Comparison of ENCODE assay signal across 29 cellular contexts in genomic region chr22:29254283-29254653, GRCh38. TPM values are rescaled to one million over a fixed set of nuclear protein-coding genes. Genes with fewer than 3 reads are reported as not detected.
"Had no signal": no experiment of that assay in that cellular context is flagged by ENCODE, and none has a peak within 500 bp of the region (broad histone marks: within the 10 kb centered on the region; RNA-seq: fewer than 3 reads in every experiment).

No MANE protein-coding gene starts in this region.

- DNase-seq: activated CD4-positive, alpha-beta memory T cell treated with anti-CD3 and anti-CD28 coated beads, Interleukin-2, amount 10 ng/mL, durations not matched to agents 7 days and 5 days; activated CD4-positive, alpha-beta T cell treated with anti-CD3 and anti-CD28 coated beads, Interleukin-2, amount 10 ng/mL, durations not matched to agents 24 days and 14 days; activated effector memory CD4-positive, alpha-beta T cell treated with Interleukin-2 at 50 U/mL for 16 hours; activated naive CD4-positive, alpha-beta T cell treated with anti-CD3 and anti-CD28 coated beads, Interleukin-2, amount 50 U/mL, for 16 hours; activated T-cell treated with anti-CD3 and anti-CD28 coated beads, Interleukin-2, amount 50 U/mL, for 48 hours; adrenal gland; brain microvascular endothelial cell; central memory CD4-positive, alpha-beta T cell; effector memory CD4-positive, alpha-beta T cell; foreskin melanocyte; glutamatergic neuron; kidney glomerular epithelial cell; left ventricle myocardium superior; pancreas; psoas muscle; stimulated activated CD4-positive, alpha-beta T cell treated with anti-CD3 and anti-CD28 coated beads, Interleukin-4, amount 100 ng/mL, for 24 hours; stimulated activated naive CD4-positive, alpha-beta T cell treated with Interleukin-2 at 50 U/mL for 16 hours had no signal

- H3K36me3 ChIP-seq: adrenal gland, ascending aorta, brain microvascular endothelial cell, pancreas, thoracic aorta, vagina had no signal

- H3K79me2 ChIP-seq: hepatocyte had no signal

- H2AFZ ChIP-seq: hepatocyte had no signal

- H3K4me1 ChIP-seq: adrenal gland, ascending aorta, pancreas, psoas muscle, right atrium auricular region, vagina had no signal

- H3K9me3 Mint-ChIP-seq: activated CD4-positive, alpha-beta memory T cell treated with anti-CD3 and anti-CD28 coated beads, Interleukin-2, amount 10 ng/mL, durations not matched to agents 7 days and 5 days; activated CD4-positive, alpha-beta T cell treated with anti-CD3 and anti-CD28 coated beads, Interleukin-2, amount 10 ng/mL, durations not matched to agents 24 days and 14 days; memory B cell; natural killer cell treated with Interleukin-12 subunit alpha and Interleukin-12 subunit beta and Interleukin-15 and Interleukin-18, amount 100 ng/mL, for 72 hours; T-helper 1 cell treated with Interleukin-12 subunit alpha and Interleukin-12 subunit beta and Interleukin-4 antibody, amounts not matched to agents 30 μg/mL and 1 μg/mL, for 36 hours; type B pancreatic cell had no signal

- H3K9me3 ChIP-seq: adrenal gland, ascending aorta, neutrophil, pancreas, psoas muscle, right atrium auricular region, thoracic aorta, vagina had no signal

- ATAC-seq: activated CD4-positive, CD25-positive, alpha-beta regulatory T cell treated with anti-CD3 and anti-CD28 coated beads, Interleukin-2, amount 50 U/mL, for 24 hours; esophagus mucosa; left ventricle myocardium superior; natural killer cell treated with Interleukin-12 subunit alpha and Interleukin-12 subunit beta and Interleukin-15 and Interleukin-18, amount 100 ng/mL, for 72 hours; pancreas; psoas muscle had no signal

- H3K27me3 ChIP-seq: adrenal gland, ascending aorta, brain microvascular endothelial cell, hepatocyte, neutrophil, pancreas, right atrium auricular region, vagina had no signal

- H3K27me3 Mint-ChIP-seq: type B pancreatic cell had no signal

- H3K36me3 Mint-ChIP-seq: memory B cell; natural killer cell treated with Interleukin-12 subunit alpha and Interleukin-12 subunit beta and Interleukin-15 and Interleukin-18, amount 100 ng/mL, for 72 hours; type B pancreatic cell had no signal

- H3K27ac ChIP-seq: adrenal gland, ascending aorta, brain microvascular endothelial cell, hepatocyte, neutrophil, pancreas, psoas muscle, right atrium auricular region, thoracic aorta, vagina had no signal

- H3K27ac Mint-ChIP-seq: activated CD4-positive, alpha-beta memory T cell treated with anti-CD3 and anti-CD28 coated beads, Interleukin-2, amount 10 ng/mL, durations not matched to agents 7 days and 5 days; activated CD4-positive, alpha-beta T cell treated with anti-CD3 and anti-CD28 coated beads, Interleukin-2, amount 10 ng/mL, durations not matched to agents 24 days and 14 days; memory B cell; natural killer cell treated with Interleukin-12 subunit alpha and Interleukin-12 subunit beta and Interleukin-15 and Interleukin-18, amount 100 ng/mL, for 72 hours; T-helper 1 cell treated with Interleukin-12 subunit alpha and Interleukin-12 subunit beta and Interleukin-4 antibody, amounts not matched to agents 30 μg/mL and 1 μg/mL, for 36 hours; type B pancreatic cell had no signal

- H3K4me3 ChIP-seq: adrenal gland, ascending aorta, hepatocyte, pancreas, psoas muscle, right atrium auricular region, thoracic aorta, vagina had no signal

- H3K4me2 ChIP-seq: hepatocyte had no signal

- H3K4me3 Mint-ChIP-seq: activated CD4-positive, alpha-beta memory T cell treated with anti-CD3 and anti-CD28 coated beads, Interleukin-2, amount 10 ng/mL, durations not matched to agents 7 days and 5 days; activated CD4-positive, alpha-beta T cell treated with anti-CD3 and anti-CD28 coated beads, Interleukin-2, amount 10 ng/mL, durations not matched to agents 24 days and 14 days; memory B cell; natural killer cell treated with Interleukin-12 subunit alpha and Interleukin-12 subunit beta and Interleukin-15 and Interleukin-18, amount 100 ng/mL, for 72 hours; T-helper 1 cell treated with Interleukin-12 subunit alpha and Interleukin-12 subunit beta and Interleukin-4 antibody, amounts not matched to agents 30 μg/mL and 1 μg/mL, for 36 hours; type B pancreatic cell had no signal

RNA-seq across cellular contexts. Expression of gene EMID1, which starts 48.6 kb away (rescaled TPM):
- total RNA-seq: activated CD4-positive, alpha-beta T cell treated with anti-CD3 and anti-CD28 coated beads, Interleukin-2, amount 10 ng/mL, durations not matched to agents 24 days and 14 days had no signal
